Comparison of ENCODE assay signal across 1 cellular context in the genomic region with DNA sequence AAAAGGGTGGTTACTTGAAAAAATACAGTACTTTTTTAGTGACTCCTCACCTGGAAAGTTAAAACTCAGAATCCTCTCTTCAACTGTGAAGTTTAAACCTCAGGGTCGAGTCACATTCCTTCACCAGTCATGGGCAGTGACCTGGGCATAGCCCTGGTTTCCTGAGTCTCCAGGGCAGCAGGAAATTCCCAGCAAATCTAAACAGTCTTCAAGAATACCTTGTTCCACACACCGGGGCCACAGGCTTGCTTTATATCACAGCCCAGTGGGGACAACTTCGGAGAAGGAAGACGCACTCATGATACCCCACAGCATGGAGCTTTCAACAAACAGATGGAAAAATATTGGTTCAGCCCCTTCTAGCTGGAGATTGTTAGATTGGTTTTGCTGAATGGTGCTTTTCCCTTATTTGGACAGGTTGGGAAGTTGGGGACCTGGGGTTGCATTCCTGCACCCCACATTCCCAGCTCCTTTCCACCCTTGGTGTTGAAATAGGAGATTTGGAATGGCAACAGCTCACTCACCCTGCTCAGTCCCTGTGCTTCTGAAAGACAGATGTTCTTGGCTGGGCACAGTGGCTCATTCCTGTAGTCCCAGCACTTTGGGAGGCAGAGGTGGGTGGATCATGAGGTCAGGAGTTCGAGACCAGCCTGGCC.
TF ChIP-seq lines count a peak whose summit lies in the region.

No MANE protein-coding gene starts in this region.

TF ChIP-seq in HepG2, 621 proteins besides CTCF, POLR2A, EP300 and RAD21 (continued from another document and continues in another):
- TF ChIP-seq, protein P1, sequence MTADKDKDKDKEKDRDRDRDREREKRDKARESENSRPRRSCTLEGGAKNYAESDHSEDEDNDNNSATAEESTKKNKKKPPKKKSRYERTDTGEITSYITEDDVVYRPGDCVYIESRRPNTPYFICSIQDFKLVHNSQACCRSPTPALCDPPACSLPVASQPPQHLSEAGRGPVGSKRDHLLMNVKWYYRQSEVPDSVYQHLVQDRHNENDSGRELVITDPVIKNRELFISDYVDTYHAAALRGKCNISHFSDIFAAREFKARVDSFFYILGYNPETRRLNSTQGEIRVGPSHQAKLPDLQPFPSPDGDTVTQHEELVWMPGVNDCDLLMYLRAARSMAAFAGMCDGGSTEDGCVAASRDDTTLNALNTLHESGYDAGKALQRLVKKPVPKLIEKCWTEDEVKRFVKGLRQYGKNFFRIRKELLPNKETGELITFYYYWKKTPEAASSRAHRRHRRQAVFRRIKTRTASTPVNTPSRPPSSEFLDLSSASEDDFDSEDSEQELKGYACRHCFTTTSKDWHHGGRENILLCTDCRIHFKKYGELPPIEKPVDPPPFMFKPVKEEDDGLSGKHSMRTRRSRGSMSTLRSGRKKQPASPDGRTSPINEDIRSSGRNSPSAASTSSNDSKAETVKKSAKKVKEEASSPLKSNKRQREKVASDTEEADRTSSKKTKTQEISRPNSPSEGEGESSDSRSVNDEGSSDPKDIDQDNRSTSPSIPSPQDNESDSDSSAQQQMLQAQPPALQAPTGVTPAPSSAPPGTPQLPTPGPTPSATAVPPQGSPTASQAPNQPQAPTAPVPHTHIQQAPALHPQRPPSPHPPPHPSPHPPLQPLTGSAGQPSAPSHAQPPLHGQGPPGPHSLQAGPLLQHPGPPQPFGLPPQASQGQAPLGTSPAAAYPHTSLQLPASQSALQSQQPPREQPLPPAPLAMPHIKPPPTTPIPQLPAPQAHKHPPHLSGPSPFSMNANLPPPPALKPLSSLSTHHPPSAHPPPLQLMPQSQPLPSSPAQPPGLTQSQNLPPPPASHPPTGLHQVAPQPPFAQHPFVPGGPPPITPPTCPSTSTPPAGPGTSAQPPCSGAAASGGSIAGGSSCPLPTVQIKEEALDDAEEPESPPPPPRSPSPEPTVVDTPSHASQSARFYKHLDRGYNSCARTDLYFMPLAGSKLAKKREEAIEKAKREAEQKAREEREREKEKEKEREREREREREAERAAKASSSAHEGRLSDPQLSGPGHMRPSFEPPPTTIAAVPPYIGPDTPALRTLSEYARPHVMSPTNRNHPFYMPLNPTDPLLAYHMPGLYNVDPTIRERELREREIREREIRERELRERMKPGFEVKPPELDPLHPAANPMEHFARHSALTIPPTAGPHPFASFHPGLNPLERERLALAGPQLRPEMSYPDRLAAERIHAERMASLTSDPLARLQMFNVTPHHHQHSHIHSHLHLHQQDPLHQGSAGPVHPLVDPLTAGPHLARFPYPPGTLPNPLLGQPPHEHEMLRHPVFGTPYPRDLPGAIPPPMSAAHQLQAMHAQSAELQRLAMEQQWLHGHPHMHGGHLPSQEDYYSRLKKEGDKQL (CRISPR knock-in tag; IDR thresholded peaks at IDR 0.05; ENCODE audit: low read depth) = no peak
- TF ChIP-seq HOXA3 (CRISPR knock-in tag; IDR thresholded peaks at IDR 0.05) (no peak), ZNF549 (CRISPR knock-in tag; IDR thresholded peaks at IDR 0.05) (no peak), ZNF607 (CRISPR knock-in tag; IDR thresholded peaks at IDR 0.05; ENCODE audit: borderline replicate concordance) (no peak), MEIS1 (CRISPR knock-in tag; IDR thresholded peaks at IDR 0.05; ENCODE audit: borderline replicate concordance) (no peak), MIER2 (CRISPR knock-in tag; IDR thresholded peaks at IDR 0.05) (no peak), ZNF557 (CRISPR knock-in tag; IDR thresholded peaks at IDR 0.05) (no peak), ZBTB38 (CRISPR knock-in tag; IDR thresholded peaks at IDR 0.05) (peak; percentile 20; the same call in 1 of the 2 replicates), FIP1L1 (IDR thresholded peaks at IDR 0.05; ENCODE audit: borderline replicate concordance, insufficient read depth, low read depth, low read length) (no peak), POLR2AphosphoS2 (IDR thresholded peaks at IDR 0.05; ENCODE audit: low read depth, low read length) (no peak), MYC (CRISPR knock-in tag; IDR thresholded peaks at IDR 0.05; ENCODE audit: borderline replicate concordance) (0 out of 2 replicates have a peak, but pooled peaks have one; percentile 9), NFYB (CRISPR knock-in tag; IDR thresholded peaks at IDR 0.05) (no peak), PHF8 (CRISPR knock-in tag; IDR thresholded peaks at IDR 0.05) (no peak), ZC3H13 (CRISPR knock-in tag; IDR thresholded peaks at IDR 0.05) (no peak), SMAD1 (CRISPR knock-in tag; IDR thresholded peaks at IDR 0.05; ENCODE audit: borderline replicate concordance, low read depth) (no peak), ZNF883 (CRISPR knock-in tag; IDR thresholded peaks at IDR 0.05; ENCODE audit: not compliant biosample characterization) (peak; percentile 22), TOE1 (CRISPR knock-in tag; IDR thresholded peaks at IDR 0.05) (no peak), BORCS8-MEF2B (CRISPR knock-in tag; IDR thresholded peaks at IDR 0.05) (no peak), MAZ (IDR thresholded peaks at IDR 0.05; ENCODE audit: borderline replicate concordance, low read depth, low read length) (no peak), MAZ (CRISPR knock-in tag; IDR thresholded peaks at IDR 0.05; ENCODE audit: low read depth) (no peak), ZNF709 (CRISPR knock-in tag; IDR thresholded peaks at IDR 0.05) (no peak), IKZF4 (CRISPR knock-in tag; IDR thresholded peaks at IDR 0.05; ENCODE audit: borderline replicate concordance, low read depth, not compliant biosample characterization) (no peak), ZNF660 (CRISPR knock-in tag; IDR thresholded peaks at IDR 0.05; ENCODE audit: borderline replicate concordance, low read depth) (no peak), NPAS2 (CRISPR knock-in tag; IDR thresholded peaks at IDR 0.05; ENCODE audit: borderline replicate concordance) (0 out of 2 replicates have a peak, but pooled peaks have one; percentile 29), MED1 (CRISPR knock-in tag; IDR thresholded peaks at IDR 0.05) (peak; percentile 11; the same call in 1 of the 2 replicates)
- TF ChIP-seq, protein P2, sequence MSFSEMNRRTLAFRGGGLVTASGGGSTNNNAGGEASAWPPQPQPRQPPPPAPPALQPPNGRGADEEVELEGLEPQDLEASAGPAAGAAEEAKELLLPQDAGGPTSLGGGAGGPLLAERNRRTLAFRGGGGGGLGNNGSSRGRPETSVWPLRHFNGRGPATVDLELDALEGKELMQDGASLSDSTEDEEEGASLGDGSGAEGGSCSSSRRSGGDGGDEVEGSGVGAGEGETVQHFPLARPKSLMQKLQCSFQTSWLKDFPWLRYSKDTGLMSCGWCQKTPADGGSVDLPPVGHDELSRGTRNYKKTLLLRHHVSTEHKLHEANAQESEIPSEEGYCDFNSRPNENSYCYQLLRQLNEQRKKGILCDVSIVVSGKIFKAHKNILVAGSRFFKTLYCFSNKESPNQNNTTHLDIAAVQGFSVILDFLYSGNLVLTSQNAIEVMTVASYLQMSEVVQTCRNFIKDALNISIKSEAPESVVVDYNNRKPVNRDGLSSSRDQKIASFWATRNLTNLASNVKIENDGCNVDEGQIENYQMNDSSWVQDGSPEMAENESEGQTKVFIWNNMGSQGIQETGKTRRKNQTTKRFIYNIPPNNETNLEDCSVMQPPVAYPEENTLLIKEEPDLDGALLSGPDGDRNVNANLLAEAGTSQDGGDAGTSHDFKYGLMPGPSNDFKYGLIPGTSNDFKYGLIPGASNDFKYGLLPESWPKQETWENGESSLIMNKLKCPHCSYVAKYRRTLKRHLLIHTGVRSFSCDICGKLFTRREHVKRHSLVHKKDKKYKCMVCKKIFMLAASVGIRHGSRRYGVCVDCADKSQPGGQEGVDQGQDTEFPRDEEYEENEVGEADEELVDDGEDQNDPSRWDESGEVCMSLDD (CRISPR knock-in tag; IDR thresholded peaks at IDR 0.05; ENCODE audit: borderline replicate concordance) = 0 out of 2 replicates have a peak, but pooled peaks have one; percentile 37
- TF ChIP-seq, protein P3, sequence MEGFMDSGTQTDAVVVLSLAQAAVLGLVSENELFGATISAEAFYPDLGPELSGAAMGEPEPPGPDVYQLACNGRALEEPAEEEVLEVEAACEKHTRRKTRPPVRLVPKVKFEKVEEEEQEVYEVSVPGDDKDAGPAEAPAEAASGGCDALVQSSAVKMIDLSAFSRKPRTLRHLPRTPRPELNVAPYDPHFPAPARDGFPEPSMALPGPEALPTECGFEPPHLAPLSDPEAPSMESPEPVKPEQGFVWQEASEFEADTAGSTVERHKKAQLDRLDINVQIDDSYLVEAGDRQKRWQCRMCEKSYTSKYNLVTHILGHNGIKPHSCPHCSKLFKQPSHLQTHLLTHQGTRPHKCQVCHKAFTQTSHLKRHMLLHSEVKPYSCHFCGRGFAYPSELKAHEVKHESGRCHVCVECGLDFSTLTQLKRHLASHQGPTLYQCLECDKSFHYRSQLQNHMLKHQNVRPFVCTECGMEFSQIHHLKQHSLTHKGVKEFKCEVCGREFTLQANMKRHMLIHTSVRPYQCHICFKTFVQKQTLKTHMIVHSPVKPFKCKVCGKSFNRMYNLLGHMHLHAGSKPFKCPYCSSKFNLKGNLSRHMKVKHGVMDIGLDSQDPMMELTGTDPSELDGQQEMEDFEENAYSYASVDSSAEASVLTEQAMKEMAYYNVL (CRISPR knock-in tag; IDR thresholded peaks at IDR 0.05; ENCODE audit: borderline replicate concordance) = no peak
- TF ChIP-seq, protein P4, sequence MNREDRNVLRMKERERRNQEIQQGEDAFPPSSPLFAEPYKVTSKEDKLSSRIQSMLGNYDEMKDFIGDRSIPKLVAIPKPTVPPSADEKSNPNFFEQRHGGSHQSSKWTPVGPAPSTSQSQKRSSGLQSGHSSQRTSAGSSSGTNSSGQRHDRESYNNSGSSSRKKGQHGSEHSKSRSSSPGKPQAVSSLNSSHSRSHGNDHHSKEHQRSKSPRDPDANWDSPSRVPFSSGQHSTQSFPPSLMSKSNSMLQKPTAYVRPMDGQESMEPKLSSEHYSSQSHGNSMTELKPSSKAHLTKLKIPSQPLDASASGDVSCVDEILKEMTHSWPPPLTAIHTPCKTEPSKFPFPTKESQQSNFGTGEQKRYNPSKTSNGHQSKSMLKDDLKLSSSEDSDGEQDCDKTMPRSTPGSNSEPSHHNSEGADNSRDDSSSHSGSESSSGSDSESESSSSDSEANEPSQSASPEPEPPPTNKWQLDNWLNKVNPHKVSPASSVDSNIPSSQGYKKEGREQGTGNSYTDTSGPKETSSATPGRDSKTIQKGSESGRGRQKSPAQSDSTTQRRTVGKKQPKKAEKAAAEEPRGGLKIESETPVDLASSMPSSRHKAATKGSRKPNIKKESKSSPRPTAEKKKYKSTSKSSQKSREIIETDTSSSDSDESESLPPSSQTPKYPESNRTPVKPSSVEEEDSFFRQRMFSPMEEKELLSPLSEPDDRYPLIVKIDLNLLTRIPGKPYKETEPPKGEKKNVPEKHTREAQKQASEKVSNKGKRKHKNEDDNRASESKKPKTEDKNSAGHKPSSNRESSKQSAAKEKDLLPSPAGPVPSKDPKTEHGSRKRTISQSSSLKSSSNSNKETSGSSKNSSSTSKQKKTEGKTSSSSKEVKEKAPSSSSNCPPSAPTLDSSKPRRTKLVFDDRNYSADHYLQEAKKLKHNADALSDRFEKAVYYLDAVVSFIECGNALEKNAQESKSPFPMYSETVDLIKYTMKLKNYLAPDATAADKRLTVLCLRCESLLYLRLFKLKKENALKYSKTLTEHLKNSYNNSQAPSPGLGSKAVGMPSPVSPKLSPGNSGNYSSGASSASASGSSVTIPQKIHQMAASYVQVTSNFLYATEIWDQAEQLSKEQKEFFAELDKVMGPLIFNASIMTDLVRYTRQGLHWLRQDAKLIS (CRISPR knock-in tag; IDR thresholded peaks at IDR 0.05) = no peak
- TF ChIP-seq, protein P5, sequence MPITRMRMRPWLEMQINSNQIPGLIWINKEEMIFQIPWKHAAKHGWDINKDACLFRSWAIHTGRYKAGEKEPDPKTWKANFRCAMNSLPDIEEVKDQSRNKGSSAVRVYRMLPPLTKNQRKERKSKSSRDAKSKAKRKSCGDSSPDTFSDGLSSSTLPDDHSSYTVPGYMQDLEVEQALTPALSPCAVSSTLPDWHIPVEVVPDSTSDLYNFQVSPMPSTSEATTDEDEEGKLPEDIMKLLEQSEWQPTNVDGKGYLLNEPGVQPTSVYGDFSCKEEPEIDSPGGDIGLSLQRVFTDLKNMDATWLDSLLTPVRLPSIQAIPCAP (CRISPR knock-in tag; IDR thresholded peaks at IDR 0.05; ENCODE audit: low read depth) = no peak
- TF ChIP-seq, protein P6, sequence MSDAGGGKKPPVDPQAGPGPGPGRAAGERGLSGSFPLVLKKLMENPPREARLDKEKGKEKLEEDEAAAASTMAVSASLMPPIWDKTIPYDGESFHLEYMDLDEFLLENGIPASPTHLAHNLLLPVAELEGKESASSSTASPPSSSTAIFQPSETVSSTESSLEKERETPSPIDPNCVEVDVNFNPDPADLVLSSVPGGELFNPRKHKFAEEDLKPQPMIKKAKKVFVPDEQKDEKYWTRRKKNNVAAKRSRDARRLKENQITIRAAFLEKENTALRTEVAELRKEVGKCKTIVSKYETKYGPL (CRISPR knock-in tag; IDR thresholded peaks at IDR 0.05) = no peak
- TF ChIP-seq, protein P7, sequence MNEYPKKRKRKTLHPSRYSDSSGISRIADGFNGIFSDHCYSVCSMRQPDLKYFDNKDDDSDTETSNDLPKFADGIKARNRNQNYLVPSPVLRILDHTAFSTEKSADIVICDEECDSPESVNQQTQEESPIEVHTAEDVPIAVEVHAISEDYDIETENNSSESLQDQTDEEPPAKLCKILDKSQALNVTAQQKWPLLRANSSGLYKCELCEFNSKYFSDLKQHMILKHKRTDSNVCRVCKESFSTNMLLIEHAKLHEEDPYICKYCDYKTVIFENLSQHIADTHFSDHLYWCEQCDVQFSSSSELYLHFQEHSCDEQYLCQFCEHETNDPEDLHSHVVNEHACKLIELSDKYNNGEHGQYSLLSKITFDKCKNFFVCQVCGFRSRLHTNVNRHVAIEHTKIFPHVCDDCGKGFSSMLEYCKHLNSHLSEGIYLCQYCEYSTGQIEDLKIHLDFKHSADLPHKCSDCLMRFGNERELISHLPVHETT (CRISPR knock-in tag; conservative IDR thresholded peaks at IDR 0.05) = no peak
- TF ChIP-seq, protein P8, sequence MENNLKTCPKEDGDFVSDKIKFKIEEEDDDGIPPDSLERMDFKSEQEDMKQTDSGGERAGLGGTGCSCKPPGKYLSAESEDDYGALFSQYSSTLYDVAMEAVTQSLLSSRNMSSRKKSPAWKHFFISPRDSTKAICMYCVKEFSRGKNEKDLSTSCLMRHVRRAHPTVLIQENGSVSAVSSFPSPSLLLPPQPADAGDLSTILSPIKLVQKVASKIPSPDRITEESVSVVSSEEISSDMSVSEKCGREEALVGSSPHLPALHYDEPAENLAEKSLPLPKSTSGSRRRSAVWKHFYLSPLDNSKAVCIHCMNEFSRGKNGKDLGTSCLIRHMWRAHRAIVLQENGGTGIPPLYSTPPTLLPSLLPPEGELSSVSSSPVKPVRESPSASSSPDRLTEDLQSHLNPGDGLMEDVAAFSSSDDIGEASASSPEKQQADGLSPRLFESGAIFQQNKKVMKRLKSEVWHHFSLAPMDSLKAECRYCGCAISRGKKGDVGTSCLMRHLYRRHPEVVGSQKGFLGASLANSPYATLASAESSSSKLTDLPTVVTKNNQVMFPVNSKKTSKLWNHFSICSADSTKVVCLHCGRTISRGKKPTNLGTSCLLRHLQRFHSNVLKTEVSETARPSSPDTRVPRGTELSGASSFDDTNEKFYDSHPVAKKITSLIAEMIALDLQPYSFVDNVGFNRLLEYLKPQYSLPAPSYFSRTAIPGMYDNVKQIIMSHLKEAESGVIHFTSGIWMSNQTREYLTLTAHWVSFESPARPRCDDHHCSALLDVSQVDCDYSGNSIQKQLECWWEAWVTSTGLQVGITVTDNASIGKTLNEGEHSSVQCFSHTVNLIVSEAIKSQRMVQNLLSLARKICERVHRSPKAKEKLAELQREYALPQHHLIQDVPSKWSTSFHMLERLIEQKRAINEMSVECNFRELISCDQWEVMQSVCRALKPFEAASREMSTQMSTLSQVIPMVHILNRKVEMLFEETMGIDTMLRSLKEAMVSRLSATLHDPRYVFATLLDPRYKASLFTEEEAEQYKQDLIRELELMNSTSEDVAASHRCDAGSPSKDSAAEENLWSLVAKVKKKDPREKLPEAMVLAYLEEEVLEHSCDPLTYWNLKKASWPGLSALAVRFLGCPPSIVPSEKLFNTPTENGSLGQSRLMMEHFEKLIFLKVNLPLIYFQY (CRISPR knock-in tag; IDR thresholded peaks at IDR 0.05; ENCODE audit: borderline replicate concordance) = no peak
